8 cellular contexts compared by ENCODE assay signal in genomic region chr5:168291961-168292782, GRCh38. TPM values are rescaled to one million over a fixed set of nuclear protein-coding genes. Genes with fewer than 3 reads are reported as not detected.
DNase-seq lines count a peak whose midpoint lies in the region; ATAC-seq and TF ChIP-seq lines count a peak whose summit lies in the region.

No MANE protein-coding gene starts in this region.

- CTCF ChIA-PET in HEK293 (lab: Yijun Ruan, JAX), result interaction anchor here (0.6 to 1.4 kb wide), 5 partner anchors 9 to 522 kb away, joined by 3 to 5 read pairs (median 4); no protein-coding TSS in a partner anchor

- H3K4me1 ChIP-seq in HEK293 (ENCODE audit: control insufficient read depth, insufficient read depth, low read length) (peaks cover 3% of the 10 kb centered on the region; the same call in 1 of the 2 replicates), NT2/D1 (ENCODE audit: insufficient read depth, insufficient read length) (peaks cover 8% of the 10 kb centered on the region)

- POLR2A ChIA-PET in HEK293 (lab: Yijun Ruan, JAX), result interaction anchor here (0.6 to 2.7 kb wide), 8 partner anchors 9 to 287 kb away, joined by 3 to 15 read pairs (median 6); partner anchors contain the start of gene PANK3

- peak overlapping the region; percentile 64; the same call in 1 of the 2 replicates for H3K27ac ChIP-seq in HEK293 (ENCODE audit: extremely low read depth, low read depth, low read length)

- H3K27me3 ChIP-seq in NT2/D1 (ENCODE audit: insufficient read depth, insufficient read length), result no peaks in the 10 kb centered on the region

- no peaks in the 10 kb centered on the region for H3K36me3 ChIP-seq in HEK293 (ENCODE audit: control insufficient read depth in 2 of 2, insufficient read depth in 1 of 2, low read length in 2 of 2)
- H3K36me3 ChIP-seq in NT2/D1 (ENCODE audit: insufficient read depth, insufficient read length, low read length), result peaks cover 18% of the 10 kb centered on the region

- peak overlapping the region; percentile 59 for H3K4me3 ChIP-seq in GM12875 (ENCODE audit: low read depth, low read length)
- H3K4me3 ChIP-seq in HEK293 (ENCODE audit: low read depth, low read length), result peak overlapping the region; percentile 66
- peak overlapping the region; percentile 38 for H3K4me3 ChIP-seq in NT2/D1 (ENCODE audit: insufficient read length, low read depth)
- peak overlapping the region; percentile 63 for H3K4me3 ChIP-seq in epithelial cell of esophagus (ENCODE audit: low read length)

- H3K9me3 ChIP-seq in HEK293 (ENCODE audit: control insufficient read depth, insufficient read depth, low read depth, low read length) (no peaks in the 10 kb centered on the region), NT2/D1 (ENCODE audit: insufficient read depth, low read length) (no peaks in the 10 kb centered on the region)

- ATAC-seq in omental fat pad (ENCODE audit: low FRiP score), result peak; percentile 31
- no peak for ATAC-seq in GM18873 (IDR thresholded peaks at IDR 0.05; ENCODE audit: low FRiP score, unreplicated experiment)

- DNase-seq in NT2/D1 (ENCODE audit: low read depth, low spot score), result no peak
- DNase-seq in epithelial cell of esophagus (ENCODE audit: low read depth), result no peak
- DNase-seq in omental fat pad (ENCODE audit: low spot score), result no peak
- DNase-seq in stimulated activated CD4-positive, alpha-beta T cell treated with anti-CD3 and anti-CD28 coated beads, Interleukin-2, amount 100 ng/mL, for 24 hours, result no peak
- no peak for DNase-seq in NCI-H1048 (lab: John Stamatoyannopoulos, UW)

- peak overlapping the region; percentile 56 for H3K9ac ChIP-seq in NT2/D1 (ENCODE audit: insufficient read length, low read depth)

- no peak for TF ChIP-seq CTCF in GM12875 (IDR thresholded peaks at IDR 0.05; ENCODE audit: borderline replicate concordance, insufficient read depth, low read depth, low read length)
- TF ChIP-seq CTCF in HEK293 (tag by site-specific recombination; IDR thresholded peaks at IDR 0.05), result no peak
- TF ChIP-seq CTCF in epithelial cell of esophagus (IDR thresholded peaks at IDR 0.05; ENCODE audit: insufficient read depth, low read depth, low read length, missing control alignments), result peak; percentile 13
- no peak for TF ChIP-seq CTCF in omental fat pad (IDR thresholded peaks at IDR 0.05)

TF ChIP-seq in HEK293, 187 proteins besides CTCF, POLR2A, EP300 and RAD21:
- peak; percentile 74 for TF ChIP-seq ZNF335 (tag by site-specific recombination; conservative IDR thresholded peaks at IDR 0.05)
- peak; percentile 56 for TF ChIP-seq ZFHX2 (tag by site-specific recombination; conservative IDR thresholded peaks at IDR 0.05)
- TF ChIP-seq SP3 (tag by site-specific recombination; IDR thresholded peaks at IDR 0.05), result peak; percentile 39; the same call in 1 of the 2 replicates
- 0 out of 2 replicates have a peak, but pooled peaks have one; percentile 11 for TF ChIP-seq KLF9 (tag by site-specific recombination; IDR thresholded peaks at IDR 0.05; ENCODE audit: low read depth)
- no peak for TF ChIP-seq MEIS1 (CRISPR knock-in tag; IDR thresholded peaks at IDR 0.05; ENCODE audit: borderline replicate concordance)
- TF ChIP-seq, protein P1, sequence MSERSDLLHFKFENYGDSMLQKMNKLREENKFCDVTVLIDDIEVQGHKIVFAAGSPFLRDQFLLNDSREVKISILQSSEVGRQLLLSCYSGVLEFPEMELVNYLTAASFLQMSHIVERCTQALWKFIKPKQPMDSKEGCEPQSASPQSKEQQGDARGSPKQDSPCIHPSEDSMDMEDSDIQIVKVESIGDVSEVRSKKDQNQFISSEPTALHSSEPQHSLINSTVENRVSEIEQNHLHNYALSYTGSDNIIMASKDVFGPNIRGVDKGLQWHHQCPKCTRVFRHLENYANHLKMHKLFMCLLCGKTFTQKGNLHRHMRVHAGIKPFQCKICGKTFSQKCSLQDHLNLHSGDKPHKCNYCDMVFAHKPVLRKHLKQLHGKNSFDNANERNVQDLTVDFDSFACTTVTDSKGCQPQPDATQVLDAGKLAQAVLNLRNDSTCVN (tag by site-specific recombination; optimal IDR thresholded peaks at IDR 0.05), result peak; percentile 15
- TF ChIP-seq GLIS2 (tag by site-specific recombination; IDR thresholded peaks at IDR 0.05), result peak; percentile 13; the same call in 1 of the 2 replicates
- TF ChIP-seq ZNF26 (tag by site-specific recombination; IDR thresholded peaks at IDR 0.05), result no peak
- peak; percentile 21; the same call in 1 of the 2 replicates for TF ChIP-seq ZIC2 (tag by site-specific recombination; IDR thresholded peaks at IDR 0.05)
- TF ChIP-seq ZNF561 (tag by site-specific recombination; IDR thresholded peaks at IDR 0.05; ENCODE audit: borderline replicate concordance), result no peak
- TF ChIP-seq SP2 (tag by site-specific recombination; IDR thresholded peaks at IDR 0.05), result peak; percentile 54

RNA-seq across cellular contexts. Expression of gene WWC1, which starts 0.7 kb away (rescaled TPM):
- 10 to 100 TPM in 3 of 4 donors, under 1 TPM in 1; 0.63 to 92.6 (median 21.0) TPM for total RNA-seq in omental fat pad
